In the genomic region with DNA sequence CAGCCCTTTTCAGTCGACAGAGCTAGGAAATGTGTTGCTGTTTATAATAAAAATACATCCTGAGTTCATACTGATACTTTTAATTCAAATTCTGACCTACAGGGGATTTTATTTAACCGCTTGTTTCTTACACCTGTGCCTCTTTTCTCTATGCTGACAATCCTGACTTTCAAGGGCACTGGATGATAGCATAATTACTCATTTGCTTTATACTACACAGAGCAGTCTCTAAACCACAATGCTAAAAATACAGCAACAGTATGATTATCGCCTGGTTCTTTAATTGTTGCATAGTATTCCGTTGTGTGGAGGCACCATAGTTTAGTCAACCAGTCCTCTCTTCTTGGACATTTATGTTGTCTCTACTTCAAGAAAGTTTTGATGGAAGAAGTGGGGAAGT, we compare ENCODE assay signal across 18 cellular contexts.
A peak's percentile ranks its signal among the peaks of the same experiment; 100 is the strongest.
DNase-seq lines count a peak whose midpoint lies in the region; ATAC-seq and TF ChIP-seq lines count a peak whose summit lies in the region.
"Had no signal": no experiment of that assay in that cellular context is flagged by ENCODE, and none has a peak within 500 bp of the region (broad histone marks: within the 10 kb centered on the region; RNA-seq: fewer than 3 reads in every experiment).

No MANE protein-coding gene starts in this region.

- H3K4me1 Mint-ChIP-seq in natural killer cell treated with Interleukin-12 subunit alpha and Interleukin-12 subunit beta and Interleukin-15 and Interleukin-18, amount 100 ng/mL, for 72 hours (ENCODE audit: low read depth in 2 of 2), result peaks cover 79 to 92% of the 10 kb centered on the region in 2 donors

- TF ChIP-seq CTCF in SU-DHL-6 (IDR thresholded peaks at IDR 0.05; ENCODE audit: insufficient read depth, low read length, poor library complexity, severe bottlenecking), result no peak

- peaks cover 18% of the 10 kb centered on the region for H3K36me3 Mint-ChIP-seq in natural killer cell treated with Interleukin-12 subunit alpha and Interleukin-12 subunit beta and Interleukin-15 and Interleukin-18, amount 100 ng/mL, for 72 hours

- peaks cover 4% of the 10 kb centered on the region for H3K9me3 Mint-ChIP-seq in natural killer cell treated with Interleukin-12 subunit alpha and Interleukin-12 subunit beta and Interleukin-15 and Interleukin-18, amount 100 ng/mL, for 72 hours

- no peaks in the 10 kb centered on the region for H4K20me1 ChIP-seq in SU-DHL-6 (ENCODE audit: low read depth, low read length)

- H3K4me3 ChIP-seq in SU-DHL-6 (ENCODE audit: insufficient read depth, low read length, poor library complexity, severe bottlenecking), result peak overlapping the region; percentile 27
- H3K4me3 ChIP-seq: BLaER1 treated with 17β-estradiol and CSF1 and Interleukin-3, amounts not matched to agents 10 nM and 100 nM; spleen; tibial artery had no signal

- peaks cover 61% of the 10 kb centered on the region for H3F3A ChIP-seq in SU-DHL-6 (ENCODE audit: insufficient read depth)

- H3K27ac Mint-ChIP-seq in natural killer cell treated with Interleukin-12 subunit alpha and Interleukin-12 subunit beta and Interleukin-15 and Interleukin-18, amount 100 ng/mL, for 72 hours, result peak overlapping the region; percentile 64 to 81
- H3K27ac Mint-ChIP-seq: nephron progenitor cell had no signal

- peak overlapping the region; percentile 99 for H3K27ac ChIP-seq in SU-DHL-6 (ENCODE audit: low read depth, low read length)
- H3K27ac ChIP-seq: spleen, tibial artery had no signal

- no peak for DNase-seq in activated CD4-positive, CD25-positive, alpha-beta regulatory T cell (lab: John Stamatoyannopoulos, UW)
- DNase-seq in natural killer cell treated with Interleukin-12 subunit alpha and Interleukin-12 subunit beta and Interleukin-15 and Interleukin-18, amount 100 ng/mL, for 72 hours (ENCODE audit: low spot score), result no peak
- DNase-seq in activated effector memory CD4-positive, alpha-beta T cell treated with Interleukin-2 at 50 U/mL for 16 hours, result no peak
- DNase-seq in 8988T, result no peak
- DNase-seq: central memory CD4-positive, alpha-beta T cell; DMS 273 treated with DMSO at 0.1 percent for 48 hours; effector memory CD4-positive, alpha-beta T cell; NCI-H1694 treated with DMSO at 0.1 percent for 48 hours; nephron progenitor cell; Right ventricle myocardium superior; spleen; tibial artery had no signal

- H3K36me3 ChIP-seq in SU-DHL-6 (ENCODE audit: low read length), result peaks cover 5% of the 10 kb centered on the region
- H3K36me3 ChIP-seq: BLaER1 treated with 17β-estradiol and CSF1 and Interleukin-3, amounts not matched to agents 10 nM and 100 nM; spleen; tibial artery had no signal

- H3K9me3 ChIP-seq in SU-DHL-6 (ENCODE audit: insufficient read depth, low read length), result peaks cover 6% of the 10 kb centered on the region; the same call in 1 of the 2 replicates
- H3K9me3 ChIP-seq: tibial artery had no signal

- H3K9ac ChIP-seq in SU-DHL-6 (ENCODE audit: low read length), result peak overlapping the region; percentile 62
- H3K9ac ChIP-seq: BLaER1 treated with 17β-estradiol and CSF1 and Interleukin-3, amounts not matched to agents 10 nM and 100 nM had no signal

- ATAC-seq in activated CD4-positive, CD25-positive, alpha-beta regulatory T cell treated with anti-CD3 and anti-CD28 coated beads, Interleukin-2, amount 50 U/mL, for 24 hours, result peak; percentile 67 to 68
- peak; percentile 38 for ATAC-seq in GM19351 (IDR thresholded peaks at IDR 0.05; ENCODE audit: unreplicated experiment)
- no peak for ATAC-seq in natural killer cell treated with Interleukin-12 subunit alpha and Interleukin-12 subunit beta and Interleukin-15 and Interleukin-18, amount 100 ng/mL, for 72 hours
- ATAC-seq in GM18519 (IDR thresholded peaks at IDR 0.05; ENCODE audit: low FRiP score, unreplicated experiment), result no peak
- ATAC-seq: HCT116 had no signal

- H3K9me2 ChIP-seq in SU-DHL-6 (replicated peaks; ENCODE audit: insufficient read depth, low read length), result no peaks in the 10 kb centered on the region

- peak overlapping the region; percentile 57 for H2AFZ ChIP-seq in SU-DHL-6 (ENCODE audit: low read depth, low read length, severe bottlenecking)

- H3K27me3 ChIP-seq in SU-DHL-6 (ENCODE audit: low read length), result no peaks in the 10 kb centered on the region
- H3K27me3 ChIP-seq: BLaER1 treated with 17β-estradiol and CSF1 and Interleukin-3, amounts not matched to agents 10 nM and 100 nM; spleen; tibial artery had no signal

- H3K4me3 Mint-ChIP-seq in natural killer cell treated with Interleukin-12 subunit alpha and Interleukin-12 subunit beta and Interleukin-15 and Interleukin-18, amount 100 ng/mL, for 72 hours, result peak overlapping the region; percentile 21
- H3K4me3 Mint-ChIP-seq: nephron progenitor cell had no signal

- no peaks in the 10 kb centered on the region for H3K79me2 ChIP-seq in SU-DHL-6 (ENCODE audit: insufficient read depth, low read length)

- peak overlapping the region; percentile 88 for H3K4me2 ChIP-seq in SU-DHL-6 (ENCODE audit: low read depth, low read length, poor library complexity, severe bottlenecking)

- peaks cover 0 to 13% of the 10 kb centered on the region in 2 donors for H3K27me3 Mint-ChIP-seq in natural killer cell treated with Interleukin-12 subunit alpha and Interleukin-12 subunit beta and Interleukin-15 and Interleukin-18, amount 100 ng/mL, for 72 hours

Comparison
In these comparisons a context has a peak if more than half of its experiments do, and no peak if none do; other contexts are left out.
1. ATAC-seq: peak in activated CD4-positive, CD25-positive, alpha-beta regulatory T cell treated with anti-CD3 and anti-CD28 coated beads, Interleukin-2, amount 50 U/mL, for 24 hours (2 of 2) and GM19351 (single experiment); none in natural killer cell treated with Interleukin-12 subunit alpha and Interleukin-12 subunit beta and Interleukin-15 and Interleukin-18, amount 100 ng/mL, for 72 hours (0 of 2) and GM18519 (single experiment).